8 cellular contexts compared by ENCODE assay signal in genomic region chrX:37350034-37350365, GRCh38. TPM values are rescaled to one million over a fixed set of nuclear protein-coding genes. Genes with fewer than 3 reads are reported as not detected.
A peak's percentile ranks its signal among the peaks of the same experiment; 100 is the strongest.
DNase-seq lines count a peak whose midpoint lies in the region; ATAC-seq and TF ChIP-seq lines count a peak whose summit lies in the region.

No MANE protein-coding gene starts in this region.

- H3K4me3 Mint-ChIP-seq in stimulated activated naive CD8-positive, alpha-beta T cell treated with anti-CD3 and anti-CD28 coated beads, Interleukin-15, amount 100 ng/mL, for 72 hours: peak overlapping the region in 1 of 2 donors; percentile 29

- H3K27me3 ChIP-seq in adipocyte (replicated peaks; ENCODE audit: control insufficient read depth, insufficient read depth, low read length): peaks cover under 1% of the 10 kb centered on the region
- no peaks in the 10 kb centered on the region for H3K27me3 ChIP-seq in skeletal muscle tissue (ENCODE audit: control insufficient read depth in 3 of 3, insufficient read depth in 3 of 3, low read length in 3 of 3)

- CTCF ChIA-PET in HEK293 (lab: Yijun Ruan, JAX): no interaction called here

- no peak for ATAC-seq in HG02852 (IDR thresholded peaks at IDR 0.05; ENCODE audit: unreplicated experiment)
- ATAC-seq in stimulated activated naive CD8-positive, alpha-beta T cell treated with anti-CD3 and anti-CD28 coated beads, Interleukin-15, amount 100 ng/mL, for 72 hours: no peak

- H3K9ac ChIP-seq in adipocyte (ENCODE audit: low read length) (peak overlapping the region; percentile 96), skeletal muscle tissue (ENCODE audit: low read depth in 1 of 3, low read length in 3 of 3) (peak overlapping the region; percentile 69 to 91 (median 75))

- peaks cover 23% of the 10 kb centered on the region for H3K27me3 Mint-ChIP-seq in stimulated activated naive CD8-positive, alpha-beta T cell treated with anti-CD3 and anti-CD28 coated beads, Interleukin-15, amount 100 ng/mL, for 72 hours

- no peaks in the 10 kb centered on the region for H3K9me3 Mint-ChIP-seq in stimulated activated naive CD8-positive, alpha-beta T cell treated with anti-CD3 and anti-CD28 coated beads, Interleukin-15, amount 100 ng/mL, for 72 hours

- no peak overlapping the region; the same call in 1 of the 2 replicates for H3K27ac ChIP-seq in HEK293 (ENCODE audit: extremely low read depth, low read depth, low read length)
- H3K27ac ChIP-seq in skeletal muscle tissue (ENCODE audit: low read depth, low read length): peak overlapping the region; percentile 80

- H3K4me1 Mint-ChIP-seq in stimulated activated naive CD8-positive, alpha-beta T cell treated with anti-CD3 and anti-CD28 coated beads, Interleukin-15, amount 100 ng/mL, for 72 hours: peaks cover 5% of the 10 kb centered on the region

- no peak overlapping the region for H3K27ac Mint-ChIP-seq in stimulated activated naive CD8-positive, alpha-beta T cell treated with anti-CD3 and anti-CD28 coated beads, Interleukin-15, amount 100 ng/mL, for 72 hours

- no peaks in the 10 kb centered on the region for H3K9me3 ChIP-seq in HEK293 (ENCODE audit: control insufficient read depth, insufficient read depth, low read depth, low read length)
- H3K9me3 ChIP-seq in adipocyte (ENCODE audit: control insufficient read depth, low read length): peaks cover 3% of the 10 kb centered on the region
- H3K9me3 ChIP-seq in skeletal muscle tissue (ENCODE audit: control insufficient read depth in 3 of 3, low read length in 3 of 3): no peaks in the 10 kb centered on the region

- POLR2A ChIA-PET in HEK293 (lab: Yijun Ruan, JAX): no interaction called here

- DNase-seq in adipocyte (ENCODE audit: low read depth): peak; percentile 39
- DNase-seq in stimulated activated CD4-positive, alpha-beta T cell treated with anti-CD3 and anti-CD28 coated beads, Interleukin-2, amount 100 ng/mL, for 24 hours: no peak
- no peak for DNase-seq in NCI-H2107 (lab: John Stamatoyannopoulos, UW)
- DNase-seq in stimulated activated naive CD8-positive, alpha-beta T cell treated with anti-CD3 and anti-CD28 coated beads, Interleukin-15, amount 100 ng/mL, for 72 hours: no peak

- no peak for TF ChIP-seq CTCF in HEK293 (tag by site-specific recombination; IDR thresholded peaks at IDR 0.05)

- no peaks in the 10 kb centered on the region for H3K4me1 ChIP-seq in HEK293 (ENCODE audit: control insufficient read depth, insufficient read depth, low read length)
- peaks cover 17% of the 10 kb centered on the region for H3K4me1 ChIP-seq in adipocyte (ENCODE audit: control insufficient read depth, insufficient read depth, low read length)
- H3K4me1 ChIP-seq in skeletal muscle tissue (ENCODE audit: control insufficient read depth in 3 of 3, insufficient read depth in 3 of 3, low read length in 3 of 3): peaks cover 4 to 7% (median 4%) of the 10 kb centered on the region in 3 donors

- H3K4me3 ChIP-seq in HEK293 (ENCODE audit: low read depth, low read length) (peak overlapping the region; percentile 80), adipocyte (ENCODE audit: low read length) (peak overlapping the region; percentile 90), iPS-11a (ENCODE audit: low read depth, low read length) (peak overlapping the region; percentile 62), skeletal muscle tissue (ENCODE audit: low read length in 3 of 3) (peak overlapping the region; percentile 81 to 87 (median 86))

- H3K36me3 ChIP-seq in HEK293 (ENCODE audit: control insufficient read depth in 2 of 2, insufficient read depth in 1 of 2, low read length in 2 of 2) (no peaks in the 10 kb centered on the region), adipocyte (ENCODE audit: control insufficient read depth, insufficient read depth, low read length, severe bottlenecking) (no peaks in the 10 kb centered on the region), skeletal muscle tissue (ENCODE audit: control insufficient read depth in 3 of 3, insufficient read depth in 3 of 3, low read length in 3 of 3) (no peaks in the 10 kb centered on the region)

TF ChIP-seq in HEK293, 187 proteins besides CTCF, POLR2A, EP300 and RAD21 (continues in another document):
- TF ChIP-seq ZNF530 (tag by site-specific recombination; IDR thresholded peaks at IDR 0.05; ENCODE audit: low read depth) (no peak), REST (tag by site-specific recombination; IDR thresholded peaks at IDR 0.05) (no peak), GLIS2 (tag by site-specific recombination; IDR thresholded peaks at IDR 0.05) (no peak), ZNF513 (tag by site-specific recombination; IDR thresholded peaks at IDR 0.05) (no peak), KLF16 (tag by site-specific recombination; IDR thresholded peaks at IDR 0.05) (no peak), PRDM4 (tag by site-specific recombination; IDR thresholded peaks at IDR 0.05) (0 out of 2 replicates have a peak, but pooled peaks have one; percentile 16), ZBTB20 (tag by site-specific recombination; IDR thresholded peaks at IDR 0.05) (no peak), ZNF837 (tag by site-specific recombination; IDR thresholded peaks at IDR 0.05) (no peak), ZNF2 (tag by site-specific recombination; IDR thresholded peaks at IDR 0.05) (no peak), ZSCAN23 (tag by site-specific recombination; IDR thresholded peaks at IDR 0.05) (no peak), KLF10 (tag by site-specific recombination; IDR thresholded peaks at IDR 0.05) (no peak), ZNF112 (tag by site-specific recombination; IDR thresholded peaks at IDR 0.05) (no peak), ZNF335 (tag by site-specific recombination; conservative IDR thresholded peaks at IDR 0.05) (no peak), PRDM1 (tag by site-specific recombination; IDR thresholded peaks at IDR 0.05) (peak; percentile 35; the same call in 1 of the 2 replicates), ZBTB6 (tag by site-specific recombination; IDR thresholded peaks at IDR 0.05) (no peak), ZNF785 (tag by site-specific recombination; IDR thresholded peaks at IDR 0.05) (no peak)

RNA-seq across cellular contexts. Expression of gene PRRG1, which starts 0.8 kb away (rescaled TPM):
- 7.8 TPM for total RNA-seq in skeletal muscle tissue
